8 cellular contexts compared by ENCODE assay signal in the genomic region with DNA sequence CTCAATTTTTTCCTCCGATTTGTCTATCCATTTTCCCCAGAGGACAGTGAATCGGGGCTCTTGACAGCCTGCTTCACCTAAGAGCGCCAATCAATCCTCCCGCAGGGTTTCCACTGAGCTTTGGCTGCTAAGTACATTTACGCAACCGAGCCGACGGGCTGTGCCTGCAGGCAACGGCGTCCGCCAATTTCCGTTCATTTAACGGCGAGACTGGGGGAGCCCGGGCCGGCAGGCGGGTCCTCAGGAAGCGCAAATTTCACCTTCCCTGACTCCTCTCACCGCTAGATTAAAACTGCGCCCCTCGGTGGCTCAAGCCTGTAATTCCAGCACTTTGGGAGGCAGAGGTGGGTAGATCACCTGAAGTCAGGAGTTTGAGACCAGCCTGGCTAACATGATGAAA. TPM values are rescaled to one million over a fixed set of nuclear protein-coding genes. Genes with fewer than 3 reads are reported as not detected.
DNase-seq lines count a peak whose midpoint lies in the region; ATAC-seq and TF ChIP-seq lines count a peak whose summit lies in the region.

No MANE protein-coding gene starts in this region.

- no peak for ATAC-seq in HG02840 (IDR thresholded peaks at IDR 0.05; ENCODE audit: low FRiP score, unreplicated experiment)
- ATAC-seq in activated T-cell treated with anti-CD3 and anti-CD28 coated beads, Interleukin-2, amount 50 U/mL, for 72 hours (replicated peaks in 1 of 2) = no peak

- peak; percentile 49 for TF ChIP-seq CTCF in glutamatergic neuron (IDR thresholded peaks at IDR 0.05; ENCODE audit: partially characterized antibody, unreplicated experiment)

- no peaks in the 10 kb centered on the region for H3K36me3 Mint-ChIP-seq in glutamatergic neuron (ENCODE audit: unreplicated experiment)
- peaks cover 2% of the 10 kb centered on the region in 2 donors for H3K36me3 Mint-ChIP-seq in activated T-cell treated with anti-CD3 and anti-CD28 coated beads, Interleukin-2, amount 50 U/mL, for 72 hours (ENCODE audit: insufficient read depth in 2 of 2)

- H3K27me3 Mint-ChIP-seq in glutamatergic neuron (ENCODE audit: unreplicated experiment) = peaks cover 13% of the 10 kb centered on the region
- peaks cover 62% of the 10 kb centered on the region for H3K27me3 Mint-ChIP-seq in activated T-cell treated with anti-CD3 and anti-CD28 coated beads, Interleukin-2, amount 50 U/mL, for 72 hours (ENCODE audit: low read depth)

- H3K27ac Mint-ChIP-seq in glutamatergic neuron (ENCODE audit: unreplicated experiment) = peak overlapping the region; percentile 52
- H3K27ac Mint-ChIP-seq in activated T-cell treated with anti-CD3 and anti-CD28 coated beads, Interleukin-2, amount 50 U/mL, for 72 hours = no peak overlapping the region

- peaks cover 12% of the 10 kb centered on the region for H3K4me1 Mint-ChIP-seq in glutamatergic neuron (ENCODE audit: low read depth, unreplicated experiment)
- peaks cover 10% of the 10 kb centered on the region for H3K4me1 Mint-ChIP-seq in activated T-cell treated with anti-CD3 and anti-CD28 coated beads, Interleukin-2, amount 50 U/mL, for 72 hours (ENCODE audit: low read depth)

- H3K4me3 Mint-ChIP-seq in glutamatergic neuron (ENCODE audit: unreplicated experiment) = peak overlapping the region; percentile 76
- peak overlapping the region in 1 of 2 donors; percentile 8 for H3K4me3 Mint-ChIP-seq in activated T-cell treated with anti-CD3 and anti-CD28 coated beads, Interleukin-2, amount 50 U/mL, for 72 hours

- peak; percentile 22 for DNase-seq in NCI-H146 (lab: John Stamatoyannopoulos, UW)
- no peak for DNase-seq in NCI-H146 treated with DMSO at 0.1 percent for 48 hours (lab: John Stamatoyannopoulos, UW; ENCODE audit: unreplicated experiment)
- peak; percentile 52 for DNase-seq in NCI-H748 treated with DMSO at 0.1 percent for 48 hours (lab: John Stamatoyannopoulos, UW)
- peak; percentile 73 for DNase-seq in glutamatergic neuron
- peak; percentile 79 for DNase-seq in renal cortical epithelial cell (ENCODE audit: low read depth)
- DNase-seq in activated T-cell treated with anti-CD3 and anti-CD28 coated beads, Interleukin-2, amount 50 U/mL, for 72 hours = no peak
- DNase-seq in hepatic stellate cell (ENCODE audit: low spot score) = no peak

- peaks cover 1% of the 10 kb centered on the region for H3K9me3 Mint-ChIP-seq in glutamatergic neuron (ENCODE audit: unreplicated experiment)
- no peaks in the 10 kb centered on the region for H3K9me3 Mint-ChIP-seq in activated T-cell treated with anti-CD3 and anti-CD28 coated beads, Interleukin-2, amount 50 U/mL, for 72 hours

RNA-seq across cellular contexts. Expression of a gene that starts 2.7 kb away (rescaled TPM):
- total RNA-seq in glutamatergic neuron (ENCODE audit: unreplicated experiment) = not detected
- total RNA-seq in renal cortical epithelial cell = 5.2 and 15.3 TPM in 2 replicates
- not detected for total RNA-seq in activated T-cell treated with anti-CD3 and anti-CD28 coated beads, Interleukin-2, amount 50 U/mL, for 72 hours

Comparison
In these comparisons a context has a peak if more than half of its experiments do, and no peak if none do; other contexts are left out.
1. DNase-seq: peak in NCI-H146 (single experiment), NCI-H748 treated with DMSO at 0.1 percent for 48 hours (single experiment), glutamatergic neuron (single experiment) and renal cortical epithelial cell (single experiment); none in NCI-H146 treated with DMSO at 0.1 percent for 48 hours (single experiment), activated T-cell treated with anti-CD3 and anti-CD28 coated beads, Interleukin-2, amount 50 U/mL, for 72 hours (0 of 2) and hepatic stellate cell (single experiment).